In genomic region chr6:168571268-168571667, GRCh38 we compare ENCODE assay signal across 30 cellular contexts.
"Had no signal": no experiment of that assay in that cellular context is flagged by ENCODE, and none has a peak within 500 bp of the region (broad histone marks: within the 10 kb centered on the region; RNA-seq: fewer than 3 reads in every experiment).

No MANE protein-coding gene starts in this region.

- H3K27ac Mint-ChIP-seq: activated B cell treated with CpG ODN at 0.5 μM for 24 hours; activated CD4-positive, alpha-beta memory T cell treated with anti-CD3 and anti-CD28 coated beads, Interleukin-2, amount 10 ng/mL, durations not matched to agents 7 days and 5 days; activated CD4-positive, alpha-beta T cell treated with anti-CD3 and anti-CD28 coated beads, Interleukin-2, amount 10 ng/mL, durations not matched to agents 7 days and 5 days; activated CD8-positive, alpha-beta memory T cell treated with anti-CD3 and anti-CD28 coated beads, Interleukin-2, amount 10 ng/mL, durations not matched to agents 7 days and 5 days; activated CD8-positive, alpha-beta T cell treated with anti-CD3 and anti-CD28 coated beads, Interleukin-2, amount 10 ng/mL, durations not matched to agents 7 days and 5 days; activated naive CD4-positive, alpha-beta T cell treated with anti-CD3 and anti-CD28 coated beads, Interleukin-2, amount 10 ng/mL, durations not matched to agents 7 days and 5 days; activated naive CD4-positive, alpha-beta T cell treated with anti-CD3 and anti-CD28 coated beads, Interleukin-2, amount 50 U/mL, for 24 hours; activated naive CD8-positive, alpha-beta T cell; activated naive CD8-positive, alpha-beta T cell treated with anti-CD3 and anti-CD28 coated beads, Interleukin-2, amount 10 ng/mL, durations not matched to agents 7 days and 5 days; activated naive CD8-positive, alpha-beta T cell treated with anti-CD3 and anti-CD28 coated beads, Interleukin-2, amount 50 U/mL, for 24 hours; activated T-cell treated with anti-CD3 and anti-CD28 coated beads, Interleukin-2, amount 50 U/mL, for 24 hours; activated T-helper 2 cell treated with anti-CD3 and anti-CD28 coated beads, Interferon-gamma antibody, Interleukin-2, Interleukin-4, amounts not matched to agents 10 μg/mL and 5 μg/mL and 100 μg/mL, durations not matched to agents 14 hours and 24 hours and 36 hours; brain; T-cell; T-helper 17 cell had no signal

- H3K4me3 Mint-ChIP-seq: activated B cell treated with CpG ODN at 0.5 μM for 24 hours; activated CD4-positive, alpha-beta memory T cell treated with anti-CD3 and anti-CD28 coated beads, Interleukin-2, amount 10 ng/mL, durations not matched to agents 7 days and 5 days; activated CD4-positive, alpha-beta T cell treated with anti-CD3 and anti-CD28 coated beads, Interleukin-2, amount 10 ng/mL, durations not matched to agents 7 days and 5 days; activated CD8-positive, alpha-beta memory T cell treated with anti-CD3 and anti-CD28 coated beads, Interleukin-2, amount 10 ng/mL, durations not matched to agents 7 days and 5 days; activated CD8-positive, alpha-beta T cell treated with anti-CD3 and anti-CD28 coated beads, Interleukin-2, amount 10 ng/mL, durations not matched to agents 7 days and 5 days; activated naive CD4-positive, alpha-beta T cell treated with anti-CD3 and anti-CD28 coated beads, Interleukin-2, amount 10 ng/mL, durations not matched to agents 7 days and 5 days; activated naive CD4-positive, alpha-beta T cell treated with anti-CD3 and anti-CD28 coated beads, Interleukin-2, amount 50 U/mL, for 24 hours; activated naive CD8-positive, alpha-beta T cell; activated naive CD8-positive, alpha-beta T cell treated with anti-CD3 and anti-CD28 coated beads, Interleukin-2, amount 10 ng/mL, durations not matched to agents 7 days and 5 days; activated naive CD8-positive, alpha-beta T cell treated with anti-CD3 and anti-CD28 coated beads, Interleukin-2, amount 50 U/mL, for 24 hours; activated T-cell treated with anti-CD3 and anti-CD28 coated beads, Interleukin-2, amount 50 U/mL, for 24 hours; brain; T-cell; T-helper 17 cell had no signal

- DNase-seq: activated B cell treated with CpG ODN at 0.5 μM for 24 hours; activated CD4-positive, alpha-beta memory T cell treated with anti-CD3 and anti-CD28 coated beads, Interleukin-2, amount 10 ng/mL, durations not matched to agents 7 days and 5 days; activated CD4-positive, alpha-beta T cell treated with anti-CD3 and anti-CD28 coated beads for 4 hours; activated CD4-positive, alpha-beta T cell treated with anti-CD3 and anti-CD28 coated beads, Interleukin-2, amount 10 ng/mL, durations not matched to agents 7 days and 5 days; activated CD4-positive, alpha-beta T cell treated with anti-CD3 and anti-CD28 coated beads, Interleukin-2, amount 50 U/mL, for 48 hours; activated CD4-positive, CD25-positive, alpha-beta regulatory T cell treated with anti-CD3 and anti-CD28 coated beads, Interleukin-2, amount 50 U/mL, for 72 hours; activated CD8-positive, alpha-beta memory T cell treated with anti-CD3 and anti-CD28 coated beads for 24 hours; activated CD8-positive, alpha-beta memory T cell treated with anti-CD3 and anti-CD28 coated beads, Interleukin-2, amount 10 ng/mL, durations not matched to agents 7 days and 5 days; activated CD8-positive, alpha-beta memory T cell treated with anti-CD3 and anti-CD28 coated beads, Interleukin-2, amount 50 U/mL, for 48 hours; activated CD8-positive, alpha-beta T cell treated with anti-CD3 and anti-CD28 coated beads, Interleukin-2, amount 10 ng/mL, durations not matched to agents 7 days and 5 days; activated effector memory CD4-positive, alpha-beta T cell treated with Interleukin-2 at 50 U/mL for 16 hours; activated gamma-delta T cell; activated naive CD4-positive, alpha-beta T cell treated with anti-CD3 and anti-CD28 coated beads, Interleukin-2, amount 10 ng/mL, durations not matched to agents 7 days and 5 days; activated naive CD4-positive, alpha-beta T cell treated with Interleukin-2 at 50 U/mL for 16 hours; activated naive CD8-positive, alpha-beta T cell treated with anti-CD3 and anti-CD28 coated beads, Interleukin-2, amount 10 ng/mL, durations not matched to agents 7 days and 5 days; activated naive CD8-positive, alpha-beta T cell treated with anti-CD3 and anti-CD28 coated beads, Interleukin-2, amount 50 U/mL, for 24 hours; activated T-cell treated with anti-CD3 and anti-CD28 coated beads, Interleukin-2, amount 50 U/mL, for 24 hours; activated T-cell treated with anti-CD3 and anti-CD28 coated beads, Interleukin-2, amount 50 U/mL, for 48 hours; amygdala; anterior cingulate cortex; central memory CD4-positive, alpha-beta T cell; T-cell; T-helper 17 cell; T1000 had no signal

- H3K9me3 ChIP-seq: ascending aorta had no signal

- H3K4me3 ChIP-seq: ascending aorta had no signal

- H3K36me3 ChIP-seq: ascending aorta had no signal

- H3K9me3 Mint-ChIP-seq: activated B cell treated with CpG ODN at 0.5 μM for 24 hours; activated CD4-positive, alpha-beta memory T cell treated with anti-CD3 and anti-CD28 coated beads, Interleukin-2, amount 10 ng/mL, durations not matched to agents 7 days and 5 days; activated CD4-positive, alpha-beta T cell treated with anti-CD3 and anti-CD28 coated beads, Interleukin-2, amount 10 ng/mL, durations not matched to agents 7 days and 5 days; activated naive CD4-positive, alpha-beta T cell treated with anti-CD3 and anti-CD28 coated beads, Interleukin-2, amount 10 ng/mL, durations not matched to agents 7 days and 5 days; activated naive CD4-positive, alpha-beta T cell treated with anti-CD3 and anti-CD28 coated beads, Interleukin-2, amount 50 U/mL, for 24 hours; activated naive CD8-positive, alpha-beta T cell treated with anti-CD3 and anti-CD28 coated beads, Interleukin-2, amount 10 ng/mL, durations not matched to agents 7 days and 5 days; activated naive CD8-positive, alpha-beta T cell treated with anti-CD3 and anti-CD28 coated beads, Interleukin-2, amount 50 U/mL, for 24 hours; activated T-cell treated with anti-CD3 and anti-CD28 coated beads, Interleukin-2, amount 50 U/mL, for 24 hours; activated T-helper 2 cell treated with anti-CD3 and anti-CD28 coated beads, Interferon-gamma antibody, Interleukin-2, Interleukin-4, amounts not matched to agents 10 μg/mL and 5 μg/mL and 100 μg/mL, durations not matched to agents 14 hours and 24 hours and 36 hours; T-cell had no signal

- H3K36me3 Mint-ChIP-seq: activated CD8-positive, alpha-beta memory T cell treated with anti-CD3 and anti-CD28 coated beads, Interleukin-2, amount 10 ng/mL, durations not matched to agents 7 days and 5 days; activated naive CD4-positive, alpha-beta T cell treated with anti-CD3 and anti-CD28 coated beads, Interleukin-2, amount 10 ng/mL, durations not matched to agents 7 days and 5 days; activated naive CD4-positive, alpha-beta T cell treated with anti-CD3 and anti-CD28 coated beads, Interleukin-2, amount 50 U/mL, for 24 hours; activated naive CD8-positive, alpha-beta T cell; activated naive CD8-positive, alpha-beta T cell treated with anti-CD3 and anti-CD28 coated beads, Interleukin-2, amount 10 ng/mL, durations not matched to agents 7 days and 5 days; brain; T-cell had no signal

- H3K27me3 ChIP-seq: ascending aorta had no signal

- H3K27ac ChIP-seq: ascending aorta, VCaP had no signal

- H3K4me1 Mint-ChIP-seq: activated B cell treated with CpG ODN at 0.5 μM for 24 hours; activated CD4-positive, alpha-beta memory T cell treated with anti-CD3 and anti-CD28 coated beads, Interleukin-2, amount 10 ng/mL, durations not matched to agents 7 days and 5 days; activated CD4-positive, alpha-beta T cell treated with anti-CD3 and anti-CD28 coated beads, Interleukin-2, amount 10 ng/mL, durations not matched to agents 7 days and 5 days; activated CD8-positive, alpha-beta memory T cell treated with anti-CD3 and anti-CD28 coated beads, Interleukin-2, amount 10 ng/mL, durations not matched to agents 7 days and 5 days; activated naive CD4-positive, alpha-beta T cell treated with anti-CD3 and anti-CD28 coated beads, Interleukin-2, amount 10 ng/mL, durations not matched to agents 7 days and 5 days; activated naive CD4-positive, alpha-beta T cell treated with anti-CD3 and anti-CD28 coated beads, Interleukin-2, amount 50 U/mL, for 24 hours; activated naive CD8-positive, alpha-beta T cell treated with anti-CD3 and anti-CD28 coated beads, Interleukin-2, amount 10 ng/mL, durations not matched to agents 7 days and 5 days; activated naive CD8-positive, alpha-beta T cell treated with anti-CD3 and anti-CD28 coated beads, Interleukin-2, amount 50 U/mL, for 24 hours; T-cell; T-helper 17 cell had no signal

- ATAC-seq: activated CD8-positive, alpha-beta memory T cell treated with anti-CD3 and anti-CD28 coated beads, Interleukin-2, amount 10 ng/mL, durations not matched to agents 7 days and 5 days; activated CD8-positive, alpha-beta T cell treated with anti-CD3 and anti-CD28 coated beads, Interleukin-2, amount 10 ng/mL, durations not matched to agents 7 days and 5 days; activated naive CD8-positive, alpha-beta T cell treated with anti-CD3 and anti-CD28 coated beads, Interleukin-2, amount 50 U/mL, for 24 hours; T-cell; T-helper 17 cell had no signal

- H3K27me3 Mint-ChIP-seq: activated B cell treated with CpG ODN at 0.5 μM for 24 hours; activated CD4-positive, alpha-beta memory T cell treated with anti-CD3 and anti-CD28 coated beads, Interleukin-2, amount 10 ng/mL, durations not matched to agents 7 days and 5 days; activated CD4-positive, alpha-beta T cell treated with anti-CD3 and anti-CD28 coated beads, Interleukin-2, amount 10 ng/mL, durations not matched to agents 7 days and 5 days; activated CD8-positive, alpha-beta memory T cell treated with anti-CD3 and anti-CD28 coated beads, Interleukin-2, amount 10 ng/mL, durations not matched to agents 7 days and 5 days; activated naive CD4-positive, alpha-beta T cell treated with anti-CD3 and anti-CD28 coated beads, Interleukin-2, amount 10 ng/mL, durations not matched to agents 7 days and 5 days; activated naive CD8-positive, alpha-beta T cell; activated naive CD8-positive, alpha-beta T cell treated with anti-CD3 and anti-CD28 coated beads, Interleukin-2, amount 10 ng/mL, durations not matched to agents 7 days and 5 days; activated naive CD8-positive, alpha-beta T cell treated with anti-CD3 and anti-CD28 coated beads, Interleukin-2, amount 50 U/mL, for 24 hours; brain had no signal
